In the genomic region with DNA sequence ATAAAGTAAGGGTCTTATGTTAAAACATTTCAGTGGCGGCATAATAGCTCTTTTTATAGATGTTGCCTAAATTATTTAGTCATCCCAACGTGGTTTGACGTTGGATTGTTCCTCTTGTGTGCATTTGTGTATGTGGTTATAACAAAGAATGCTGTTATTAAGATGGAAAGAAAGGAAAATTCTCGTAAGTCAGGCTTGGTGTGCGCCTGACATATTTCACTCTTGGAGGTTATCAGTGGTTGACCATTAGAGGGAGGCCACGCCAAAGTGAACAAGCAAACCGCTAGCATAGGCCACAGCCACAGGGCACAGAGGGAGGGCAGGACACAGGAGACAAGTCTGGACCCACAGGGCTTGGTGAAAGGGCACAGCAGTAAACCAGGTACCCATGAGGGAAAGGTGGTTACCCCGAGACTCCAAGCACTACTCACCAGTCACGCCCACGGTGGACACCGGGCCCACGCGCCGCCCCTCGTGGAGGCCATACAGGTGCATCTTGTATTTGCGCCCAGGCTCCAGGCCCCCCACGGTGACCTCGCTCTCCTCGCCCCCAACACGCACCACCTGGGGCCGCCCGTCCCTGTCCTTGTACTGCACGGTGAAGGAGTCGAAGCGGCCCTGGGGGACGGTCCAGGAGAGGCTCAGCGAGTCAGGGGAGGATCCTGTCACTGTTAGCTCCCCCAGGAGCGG, we compare ENCODE assay signal across 20 cellular contexts. TPM values are rescaled to one million over a fixed set of nuclear protein-coding genes. Genes with fewer than 3 reads are reported as not detected.
A peak's percentile ranks its signal among the peaks of the same experiment; 100 is the strongest.
DNase-seq lines count a peak whose midpoint lies in the region; ATAC-seq, FAIRE-seq and TF ChIP-seq lines count a peak whose summit lies in the region.
"Had no signal": no experiment of that assay in that cellular context is flagged by ENCODE, and none has a peak within 500 bp of the region (broad histone marks: within the 10 kb centered on the region; RNA-seq: fewer than 3 reads in every experiment).

No MANE protein-coding gene starts in this region.

- CTCF ChIA-PET in Panc1 (lab: Charles Lee): no interaction called here
- CTCF ChIA-PET in K562 (lab: Yijun Ruan, JAX; ENCODE audit: low intra/inter-chr PET ratio): no interaction called here

- TF ChIP-seq RAD21 in K562 (CRISPR knock-in tag; conservative IDR thresholded peaks at IDR 0.05 in 1 of 2, IDR thresholded peaks at IDR 0.05 in 1 of 2): peak in 1 of 2 experiments; percentile 50; a peak in 2 of 4 replicates

- no peaks in the 10 kb centered on the region for H3K79me2 ChIP-seq in K562 (ENCODE audit: control insufficient read depth, insufficient read depth, low read length)

- POLR2A ChIA-PET in Panc1 (lab: Charles Lee): no interaction called here
- POLR2A ChIA-PET in K562 (lab: Yijun Ruan, JAX): interaction anchor here (0.6 to 1.0 kb wide), 2 partner anchors 14 to 24 kb away, joined by 3 read pairs; no protein-coding TSS in a partner anchor

- no peaks in the 10 kb centered on the region for H3K36me3 Mint-ChIP-seq in activated T-cell treated with anti-CD3 and anti-CD28 coated beads, Interleukin-2, amount 50 U/mL, for 4 hours (ENCODE audit: insufficient read depth)

- H3K9me3 ChIP-seq in right cardiac atrium (ENCODE audit: control insufficient read depth, low read length) (no peaks in the 10 kb centered on the region), left ventricle myocardium inferior (replicated peaks) (no peaks in the 10 kb centered on the region), Panc1 (ENCODE audit: control insufficient read depth, insufficient read depth, low read depth, low read length) (no peaks in the 10 kb centered on the region), K562 (replicated peaks; ENCODE audit: control insufficient read depth, insufficient read depth, low read depth, low read length) (no peaks in the 10 kb centered on the region)

- in situ Hi-C loops in Panc1 (cut with HindIII; ENCODE audit: low pct_unique_long_range_greater_than_20kb, low sequenced_read_pairs) (no loop called here), K562 (cut with MboI) (no loop called here)

- H3K4me3 ChIP-seq in right cardiac atrium (ENCODE audit: low read length) (no peak overlapping the region), left ventricle myocardium inferior (no peak overlapping the region), Panc1 (ENCODE audit: low read depth in 2 of 2, low read length in 2 of 2) (no peak overlapping the region), K562 (no peak overlapping the region)
- H3K4me3 ChIP-seq: GM23248, PC-9 had no signal

- H3K4me3 Mint-ChIP-seq in activated T-cell treated with anti-CD3 and anti-CD28 coated beads, Interleukin-2, amount 50 U/mL, for 4 hours: no peak overlapping the region
- H3K4me3 Mint-ChIP-seq: CD4-positive, CD25-positive, alpha-beta regulatory T cell; T-helper 1 cell treated with Interleukin-12 subunit alpha and Interleukin-12 subunit beta and Interleukin-4 antibody, amounts not matched to agents 30 μg/mL and 1 μg/mL, for 36 hours had no signal

- H3K9me3 Mint-ChIP-seq in activated T-cell treated with anti-CD3 and anti-CD28 coated beads, Interleukin-2, amount 50 U/mL, for 4 hours: no peaks in the 10 kb centered on the region
- H3K9me3 Mint-ChIP-seq: T-helper 1 cell treated with Interleukin-12 subunit alpha and Interleukin-12 subunit beta and Interleukin-4 antibody, amounts not matched to agents 30 μg/mL and 1 μg/mL, for 36 hours had no signal

- ATAC-seq in right cardiac atrium (no peak), Panc1 (peak; percentile 73; the same call in 1 of the 2 replicates), K562 (peak; percentile 81), GM21447 (IDR thresholded peaks at IDR 0.05; ENCODE audit: unreplicated experiment) (no peak), GM18870 (IDR thresholded peaks at IDR 0.05; ENCODE audit: unreplicated experiment) (no peak)
- ATAC-seq in activated T-cell treated with anti-CD3 and anti-CD28 coated beads, Interleukin-2, amount 50 U/mL, for 4 hours: no peak

- no peak overlapping the region for H3K4me2 ChIP-seq in K562 (ENCODE audit: insufficient read depth, low read length)
- H3K4me2 ChIP-seq: PC-9 had no signal

- FAIRE-seq in K562 (lab: Jason Lieb, UNC): peak; percentile 49

- 88% methylated on average over 28 of the region's 28 CpGs for WGBS in right cardiac atrium
- WGBS in K562 (ENCODE audit: insufficient coverage, low coverage, missing lambda C conversion rate): 44% methylated on average over 17 of the region's 28 CpGs

- TF ChIP-seq CTCF in left ventricle myocardium inferior (IDR thresholded peaks at IDR 0.05; ENCODE audit: borderline replicate concordance) (no peak), Panc1 (IDR thresholded peaks at IDR 0.05) (no peak), K562 (IDR thresholded peaks at IDR 0.05 in 2 of 3, conservative IDR thresholded peaks at IDR 0.05 in 1 of 3; ENCODE audit: insufficient read depth in 2 of 3, low read depth in 1 of 3, low read length in 3 of 3) (peak; percentile 41 to 56 (median 46); a peak in 5 of 6 replicates)

- intact Hi-C loops in right cardiac atrium (cut with DNase I) (no loop called here), left ventricle myocardium inferior (cut with micrococcal nuclease) (no loop called here), Panc1 (cut with micrococcal nuclease; ENCODE audit: unreplicated experiment) (no loop called here), K562 (cut with micrococcal nuclease) (no loop called here)

- no peaks in the 10 kb centered on the region for H3K4me1 Mint-ChIP-seq in activated T-cell treated with anti-CD3 and anti-CD28 coated beads, Interleukin-2, amount 50 U/mL, for 4 hours (ENCODE audit: low read depth)

- H3K4me1 ChIP-seq in right cardiac atrium (ENCODE audit: control insufficient read depth, insufficient read depth, low read length) (no peaks in the 10 kb centered on the region), left ventricle myocardium inferior (no peaks in the 10 kb centered on the region), Panc1 (ENCODE audit: control insufficient read depth, insufficient read depth, low read length) (no peaks in the 10 kb centered on the region), K562 (replicated peaks in 1 of 2; ENCODE audit: control insufficient read depth in 2 of 2, insufficient read depth in 2 of 2, low read length in 2 of 2) (peaks cover 0 to 22% of the 10 kb centered on the region in 2 experiments; a peak in 2 of 5 replicates)

- no peaks in the 10 kb centered on the region for H4K20me1 ChIP-seq in K562 (replicated peaks; ENCODE audit: control insufficient read depth, insufficient read depth, low read length)

- H3K27me3 ChIP-seq in right cardiac atrium (ENCODE audit: control insufficient read depth, insufficient read depth): no peaks in the 10 kb centered on the region
- H3K27me3 ChIP-seq in left ventricle myocardium inferior (ENCODE audit: low read depth): no peaks in the 10 kb centered on the region
- H3K27me3 ChIP-seq in Panc1 (ENCODE audit: control insufficient read depth, insufficient read depth, low read length): no peaks in the 10 kb centered on the region
- H3K27me3 ChIP-seq in K562 (ENCODE audit: control insufficient read depth in 2 of 2, insufficient read depth in 2 of 2, low read length in 2 of 2): peaks cover 15 to 20% of the 10 kb centered on the region in 2 experiments

- no TSS peak for BruUV-seq in Panc1 (replicated peaks; lab: Mats Ljungman, UMichigan)
- BruUV-seq in K562 (replicated peaks; lab: Mats Ljungman, UMichigan): no TSS peak

- H3K27ac ChIP-seq in right cardiac atrium (ENCODE audit: low read length) (no peak overlapping the region), left ventricle myocardium inferior (replicated peaks) (no peak overlapping the region), Panc1 (ENCODE audit: low read length) (no peak overlapping the region), K562 (ENCODE audit: extremely low read depth, low read depth, low read length) (no peak overlapping the region)
- H3K27ac ChIP-seq: GM23248, PC-9 had no signal

- peak in 2 of 3 donors; percentile 24 to 44 for DNase-seq in right cardiac atrium
- no peak for DNase-seq in left ventricle myocardium inferior
- DNase-seq in Panc1 (ENCODE audit: low read depth, low spot score): no peak
- DNase-seq in K562 (ENCODE audit: extremely low read depth in 1 of 4, low spot score in 3 of 4): peak in 1 of 4 experiments; percentile 45
- no peak for DNase-seq in NCI-H526 treated with DMSO at 0.1 percent for 48 hours (lab: John Stamatoyannopoulos, UW)
- no peak for DNase-seq in activated T-cell treated with anti-CD3 and anti-CD28 coated beads, Interleukin-2, amount 50 U/mL, for 4 hours
- DNase-seq: Calu3; CD4-positive, CD25-positive, alpha-beta regulatory T cell; DMS53; GM23248; MM.1S; NCI-H1105 treated with DMSO at 0.1 percent for 48 hours; NCI-H187; NCI-H226; NCI-H69; PC-9; SHP77 had no signal

- no peaks in the 10 kb centered on the region for H3K9me1 ChIP-seq in K562 (ENCODE audit: control insufficient read depth, insufficient read depth, low read length)

- H3K36me3 ChIP-seq in left ventricle myocardium inferior (peaks cover 86% of the 10 kb centered on the region), Panc1 (ENCODE audit: control insufficient read depth, insufficient read depth, low read length) (no peaks in the 10 kb centered on the region), K562 (ENCODE audit: control insufficient read depth, insufficient read depth, low read length) (no peaks in the 10 kb centered on the region)

- H3K9ac ChIP-seq in K562 (ENCODE audit: insufficient read depth in 1 of 2, low read depth in 2 of 2, low read length in 2 of 2): peak overlapping the region in 1 of 2 experiments; percentile 75; a peak in 2 of 4 replicates
- H3K9ac ChIP-seq: GM23248 had no signal

- H2AFZ ChIP-seq in K562 (ENCODE audit: low read depth, low read length): no peak overlapping the region; the same call in 1 of the 2 replicates
- H2AFZ ChIP-seq: GM23248, PC-9 had no signal

- TF ChIP-seq POLR2A in K562 (conservative IDR thresholded peaks at IDR 0.05): no peak

- H3K27me3 Mint-ChIP-seq in activated T-cell treated with anti-CD3 and anti-CD28 coated beads, Interleukin-2, amount 50 U/mL, for 4 hours (ENCODE audit: low read depth): no peaks in the 10 kb centered on the region
- H3K27me3 Mint-ChIP-seq: CD4-positive, CD25-positive, alpha-beta regulatory T cell had no signal

- TF ChIP-seq EP300 in K562 (IDR thresholded peaks at IDR 0.05; ENCODE audit: low read length): no peak

RNA-seq across cellular contexts. Expression of gene CYP21A2, which starts 22.9 kb away (rescaled TPM):
- 1 to 10 TPM in 1 of 4 donors, under 1 TPM in 2, not detected in 1; 0.47 to 3.2 (median 0.51) TPM for total RNA-seq in right cardiac atrium
- 0.48 TPM for polyA plus RNA-seq in right cardiac atrium
- 0.41 TPM for total RNA-seq in left ventricle myocardium inferior
- 1.1 TPM for total RNA-seq in Panc1 (2021; ENCODE audit: unreplicated experiment)
- polyA plus RNA-seq in Panc1 (2012; ENCODE audit: insufficient read length): not detected
- 2.1 and 3.8 TPM in 2 replicates for total RNA-seq in K562 (2011; cell fraction: chromatin; rRNA removed; ENCODE audit: low replicate concordance)
- total RNA-seq in K562 (2011; cell fraction: nucleolus; rRNA removed): 1.8 TPM in 2 replicates
- 0.76 and 0.81 TPM in 2 replicates for total RNA-seq in K562 (2011; cell fraction: nucleoplasm; rRNA removed)
- total RNA-seq in K562 (2014; rRNA removed): 0.45 and 0.77 TPM in 2 replicates
- 0.07 TPM in 1 of 2 replicates, not detected in the other for total RNA-seq in K562 (2014; rRNA removed; fragmentation: Illumina TruSeq; extraction: Trizol)
- total RNA-seq in K562 (2015; rRNA removed; fragmentation: Illumina TruSeq; extraction: Trizol): 0.26 and 0.29 TPM in 2 replicates
- 1.3 and 1.4 TPM in 2 replicates for total RNA-seq in K562 (2021)
- 0.10 and 0.26 TPM in 2 replicates for polyA plus RNA-seq in K562 (2011; rRNA removed)
- 0.13 and 0.19 TPM in 2 replicates for polyA plus RNA-seq in K562 (2011; cell fraction: cytosol; rRNA removed)
- polyA plus RNA-seq in K562 (2011; cell fraction: nucleus; rRNA removed): 1.6 and 1.7 TPM in 2 replicates
- 0.66 and 1.9 TPM in 2 replicates for polyA plus RNA-seq in K562 (2012)
- polyA plus RNA-seq in K562 (2014; fragmentation: Illumina TruSeq; extraction: Trizol): 0.18 and 0.19 TPM in 2 replicates
- polyA plus RNA-seq in K562 (2014; fragmentation: Nextera tagmentation; extraction: Ambion mirVana): under 1 TPM; 0.03 to 0.04 TPM
- polyA plus RNA-seq in K562 (2014; rRNA removed): 0.27 and 0.50 TPM in 2 replicates
- polyA minus RNA-seq in K562 (2011; rRNA and poly(A)+ RNA removed): 0.14 TPM in 1 of 2 replicates, not detected in the other
- polyA minus RNA-seq in K562 (2011; cell fraction: cytosol; rRNA and poly(A)+ RNA removed): not detected in 2 replicates
- polyA minus RNA-seq in K562 (2011; cell fraction: nucleus; rRNA and poly(A)+ RNA removed): 0.54 and 1.6 TPM in 2 replicates
- total RNA-seq in activated T-cell treated with anti-CD3 and anti-CD28 coated beads, Interleukin-2, amount 50 U/mL, for 4 hours: 1 to 10 TPM in 1 of 3 donors, under 1 TPM in 2; 0.74 to 1.0 (median 0.84) TPM
- total RNA-seq: CD4-positive, CD25-positive, alpha-beta regulatory T cell; GM23248 had no signal
- polyA plus RNA-seq: CD4-positive, CD25-positive, alpha-beta regulatory T cell; GM23248 had no signal

RNA-seq across cellular contexts. Expression of gene C4B, which starts 46.5 kb away (rescaled TPM):
- total RNA-seq in right cardiac atrium (100 to 1,000 TPM in 3 of 4 donors, 10 to 100 TPM in 1; 86.0 to 163 (median 139) TPM), left ventricle myocardium inferior (72.9 TPM), Panc1 (2021; ENCODE audit: unreplicated experiment) (8.8 TPM), K562 (2014; rRNA removed) (4.9 and 6.0 TPM in 2 replicates), K562 (2014; rRNA removed; fragmentation: Illumina TruSeq; extraction: Trizol) (2.4 and 3.3 TPM in 2 replicates), K562 (2015; rRNA removed; fragmentation: Illumina TruSeq; extraction: Trizol) (7.0 and 7.4 TPM in 2 replicates), K562 (2021) (8.5 and 8.8 TPM in 2 replicates)
- polyA plus RNA-seq in right cardiac atrium (41.2 TPM), K562 (2011; rRNA removed) (7.4 and 14.4 TPM in 2 replicates), K562 (2014; fragmentation: Illumina TruSeq; extraction: Trizol) (5.4 and 7.2 TPM in 2 replicates), K562 (2014; fragmentation: Nextera tagmentation; extraction: Ambion mirVana) (under 1 TPM; 0.32 to 0.52 TPM), K562 (2014; rRNA removed) (6.0 and 6.9 TPM in 2 replicates)
- polyA plus RNA-seq in Panc1 (2012; ENCODE audit: insufficient read length): 10.6 TPM
- 17.6 and 59.1 TPM in 2 replicates for total RNA-seq in K562 (2011; cell fraction: chromatin; rRNA removed; ENCODE audit: low replicate concordance)
- 28.7 and 30.2 TPM in 2 replicates for total RNA-seq in K562 (2011; cell fraction: nucleolus; rRNA removed)
- total RNA-seq in K562 (2011; cell fraction: nucleoplasm; rRNA removed): 20.5 and 23.3 TPM in 2 replicates
- 9.6 and 14.8 TPM in 2 replicates for polyA plus RNA-seq in K562 (2011; cell fraction: cytosol; rRNA removed)
- 52.4 and 74.8 TPM in 2 replicates for polyA plus RNA-seq in K562 (2011; cell fraction: nucleus; rRNA removed)
- polyA plus RNA-seq in K562 (2012): 9.3 and 10.8 TPM in 2 replicates
- 6.6 and 10.2 TPM in 2 replicates for polyA minus RNA-seq in K562 (2011; rRNA and poly(A)+ RNA removed)
- 3.5 and 4.3 TPM in 2 replicates for polyA minus RNA-seq in K562 (2011; cell fraction: cytosol; rRNA and poly(A)+ RNA removed)
- polyA minus RNA-seq in K562 (2011; cell fraction: nucleus; rRNA and poly(A)+ RNA removed): 14.1 and 29.7 TPM in 2 replicates
- 1 to 10 TPM; 4.9 to 5.3 (median 5.2) TPM for total RNA-seq in activated T-cell treated with anti-CD3 and anti-CD28 coated beads, Interleukin-2, amount 50 U/mL, for 4 hours

RNA-seq across cellular contexts. Expression of gene TNXB, which starts 48.0 kb away (rescaled TPM):
- total RNA-seq in right cardiac atrium (100 to 1,000 TPM in 3 of 4 donors, 10 to 100 TPM in 1; 77.9 to 182 (median 115) TPM), left ventricle myocardium inferior (73.0 TPM), Panc1 (2021; ENCODE audit: unreplicated experiment) (1.8 TPM), K562 (2014; rRNA removed) (28.1 and 35.0 TPM in 2 replicates), K562 (2014; rRNA removed; fragmentation: Illumina TruSeq; extraction: Trizol) (4.2 and 6.1 TPM in 2 replicates), K562 (2015; rRNA removed; fragmentation: Illumina TruSeq; extraction: Trizol) (25.0 and 26.2 TPM in 2 replicates), K562 (2021) (24.2 and 25.8 TPM in 2 replicates)
- polyA plus RNA-seq in right cardiac atrium (99.0 TPM), K562 (2011; rRNA removed) (11.3 and 13.3 TPM in 2 replicates), K562 (2014; fragmentation: Illumina TruSeq; extraction: Trizol) (12.4 and 24.8 TPM in 2 replicates), K562 (2014; fragmentation: Nextera tagmentation; extraction: Ambion mirVana) (under 1 TPM; 0.14 to 0.43 TPM), K562 (2014; rRNA removed) (24.5 and 27.0 TPM in 2 replicates)
- 0.42 TPM for polyA plus RNA-seq in Panc1 (2012; ENCODE audit: insufficient read length)
- total RNA-seq in K562 (2011; cell fraction: chromatin; rRNA removed; ENCODE audit: low replicate concordance): 19.6 and 47.4 TPM in 2 replicates
- 28.9 and 33.2 TPM in 2 replicates for total RNA-seq in K562 (2011; cell fraction: nucleolus; rRNA removed)
- 21.4 and 27.9 TPM in 2 replicates for total RNA-seq in K562 (2011; cell fraction: nucleoplasm; rRNA removed)
- 20.6 and 53.8 TPM in 2 replicates for polyA plus RNA-seq in K562 (2011; cell fraction: cytosol; rRNA removed)
- polyA plus RNA-seq in K562 (2011; cell fraction: nucleus; rRNA removed): 25.4 and 47.3 TPM in 2 replicates
- polyA plus RNA-seq in K562 (2012): 25.6 and 28.6 TPM in 2 replicates
- 3.1 and 6.0 TPM in 2 replicates for polyA minus RNA-seq in K562 (2011; rRNA and poly(A)+ RNA removed)
- 15.5 and 15.6 TPM in 2 replicates for polyA minus RNA-seq in K562 (2011; cell fraction: cytosol; rRNA and poly(A)+ RNA removed)
- polyA minus RNA-seq in K562 (2011; cell fraction: nucleus; rRNA and poly(A)+ RNA removed): 16.2 and 17.0 TPM in 2 replicates
- 1 to 10 TPM; 1.1 to 1.9 (median 1.6) TPM for total RNA-seq in activated T-cell treated with anti-CD3 and anti-CD28 coated beads, Interleukin-2, amount 50 U/mL, for 4 hours

Comparison
In these comparisons a context has a peak if more than half of its experiments do, and no peak if none do; other contexts are left out.
1. DNase-seq: peak in right cardiac atrium (2 of 3); none in left ventricle myocardium inferior (single experiment), Panc1 (single experiment), NCI-H526 treated with DMSO at 0.1 percent for 48 hours (single experiment) and activated T-cell treated with anti-CD3 and anti-CD28 coated beads, Interleukin-2, amount 50 U/mL, for 4 hours (single experiment).
2. ATAC-seq: peak in Panc1 (single experiment) and K562 (single experiment); none in right cardiac atrium (0 of 2), activated T-cell treated with anti-CD3 and anti-CD28 coated beads, Interleukin-2, amount 50 U/mL, for 4 hours (0 of 2), GM21447 (single experiment) and GM18870 (single experiment).
3. CTCF ChIP-seq: peak in K562 (3 of 3); none in left ventricle myocardium inferior (single experiment) and Panc1 (single experiment).